In genomic region chr14:97704316-97704715, GRCh38 we compare ENCODE assay signal across 1 cellular context.
TF ChIP-seq lines count a peak whose summit lies in the region.

No MANE protein-coding gene starts in this region.

TF ChIP-seq in GM23338, 12 proteins besides CTCF, POLR2A, EP300 and RAD21 (continued from another document):
- TF ChIP-seq, protein P1, sequence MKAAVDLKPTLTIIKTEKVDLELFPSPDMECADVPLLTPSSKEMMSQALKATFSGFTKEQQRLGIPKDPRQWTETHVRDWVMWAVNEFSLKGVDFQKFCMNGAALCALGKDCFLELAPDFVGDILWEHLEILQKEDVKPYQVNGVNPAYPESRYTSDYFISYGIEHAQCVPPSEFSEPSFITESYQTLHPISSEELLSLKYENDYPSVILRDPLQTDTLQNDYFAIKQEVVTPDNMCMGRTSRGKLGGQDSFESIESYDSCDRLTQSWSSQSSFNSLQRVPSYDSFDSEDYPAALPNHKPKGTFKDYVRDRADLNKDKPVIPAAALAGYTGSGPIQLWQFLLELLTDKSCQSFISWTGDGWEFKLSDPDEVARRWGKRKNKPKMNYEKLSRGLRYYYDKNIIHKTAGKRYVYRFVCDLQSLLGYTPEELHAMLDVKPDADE (IDR thresholded peaks at IDR 0.05): 0 out of 2 replicates have a peak, but pooled peaks have one; percentile 26
- TF ChIP-seq EZH2phosphoT487 (IDR thresholded peaks at IDR 0.05; ENCODE audit: unreplicated experiment) (no peak), ZNF114 (CRISPR knock-in tag; IDR thresholded peaks at IDR 0.05) (no peak), ZNF331 (CRISPR knock-in tag; IDR thresholded peaks at IDR 0.05; ENCODE audit: low read depth) (no peak)
- TF ChIP-seq, protein P2, sequence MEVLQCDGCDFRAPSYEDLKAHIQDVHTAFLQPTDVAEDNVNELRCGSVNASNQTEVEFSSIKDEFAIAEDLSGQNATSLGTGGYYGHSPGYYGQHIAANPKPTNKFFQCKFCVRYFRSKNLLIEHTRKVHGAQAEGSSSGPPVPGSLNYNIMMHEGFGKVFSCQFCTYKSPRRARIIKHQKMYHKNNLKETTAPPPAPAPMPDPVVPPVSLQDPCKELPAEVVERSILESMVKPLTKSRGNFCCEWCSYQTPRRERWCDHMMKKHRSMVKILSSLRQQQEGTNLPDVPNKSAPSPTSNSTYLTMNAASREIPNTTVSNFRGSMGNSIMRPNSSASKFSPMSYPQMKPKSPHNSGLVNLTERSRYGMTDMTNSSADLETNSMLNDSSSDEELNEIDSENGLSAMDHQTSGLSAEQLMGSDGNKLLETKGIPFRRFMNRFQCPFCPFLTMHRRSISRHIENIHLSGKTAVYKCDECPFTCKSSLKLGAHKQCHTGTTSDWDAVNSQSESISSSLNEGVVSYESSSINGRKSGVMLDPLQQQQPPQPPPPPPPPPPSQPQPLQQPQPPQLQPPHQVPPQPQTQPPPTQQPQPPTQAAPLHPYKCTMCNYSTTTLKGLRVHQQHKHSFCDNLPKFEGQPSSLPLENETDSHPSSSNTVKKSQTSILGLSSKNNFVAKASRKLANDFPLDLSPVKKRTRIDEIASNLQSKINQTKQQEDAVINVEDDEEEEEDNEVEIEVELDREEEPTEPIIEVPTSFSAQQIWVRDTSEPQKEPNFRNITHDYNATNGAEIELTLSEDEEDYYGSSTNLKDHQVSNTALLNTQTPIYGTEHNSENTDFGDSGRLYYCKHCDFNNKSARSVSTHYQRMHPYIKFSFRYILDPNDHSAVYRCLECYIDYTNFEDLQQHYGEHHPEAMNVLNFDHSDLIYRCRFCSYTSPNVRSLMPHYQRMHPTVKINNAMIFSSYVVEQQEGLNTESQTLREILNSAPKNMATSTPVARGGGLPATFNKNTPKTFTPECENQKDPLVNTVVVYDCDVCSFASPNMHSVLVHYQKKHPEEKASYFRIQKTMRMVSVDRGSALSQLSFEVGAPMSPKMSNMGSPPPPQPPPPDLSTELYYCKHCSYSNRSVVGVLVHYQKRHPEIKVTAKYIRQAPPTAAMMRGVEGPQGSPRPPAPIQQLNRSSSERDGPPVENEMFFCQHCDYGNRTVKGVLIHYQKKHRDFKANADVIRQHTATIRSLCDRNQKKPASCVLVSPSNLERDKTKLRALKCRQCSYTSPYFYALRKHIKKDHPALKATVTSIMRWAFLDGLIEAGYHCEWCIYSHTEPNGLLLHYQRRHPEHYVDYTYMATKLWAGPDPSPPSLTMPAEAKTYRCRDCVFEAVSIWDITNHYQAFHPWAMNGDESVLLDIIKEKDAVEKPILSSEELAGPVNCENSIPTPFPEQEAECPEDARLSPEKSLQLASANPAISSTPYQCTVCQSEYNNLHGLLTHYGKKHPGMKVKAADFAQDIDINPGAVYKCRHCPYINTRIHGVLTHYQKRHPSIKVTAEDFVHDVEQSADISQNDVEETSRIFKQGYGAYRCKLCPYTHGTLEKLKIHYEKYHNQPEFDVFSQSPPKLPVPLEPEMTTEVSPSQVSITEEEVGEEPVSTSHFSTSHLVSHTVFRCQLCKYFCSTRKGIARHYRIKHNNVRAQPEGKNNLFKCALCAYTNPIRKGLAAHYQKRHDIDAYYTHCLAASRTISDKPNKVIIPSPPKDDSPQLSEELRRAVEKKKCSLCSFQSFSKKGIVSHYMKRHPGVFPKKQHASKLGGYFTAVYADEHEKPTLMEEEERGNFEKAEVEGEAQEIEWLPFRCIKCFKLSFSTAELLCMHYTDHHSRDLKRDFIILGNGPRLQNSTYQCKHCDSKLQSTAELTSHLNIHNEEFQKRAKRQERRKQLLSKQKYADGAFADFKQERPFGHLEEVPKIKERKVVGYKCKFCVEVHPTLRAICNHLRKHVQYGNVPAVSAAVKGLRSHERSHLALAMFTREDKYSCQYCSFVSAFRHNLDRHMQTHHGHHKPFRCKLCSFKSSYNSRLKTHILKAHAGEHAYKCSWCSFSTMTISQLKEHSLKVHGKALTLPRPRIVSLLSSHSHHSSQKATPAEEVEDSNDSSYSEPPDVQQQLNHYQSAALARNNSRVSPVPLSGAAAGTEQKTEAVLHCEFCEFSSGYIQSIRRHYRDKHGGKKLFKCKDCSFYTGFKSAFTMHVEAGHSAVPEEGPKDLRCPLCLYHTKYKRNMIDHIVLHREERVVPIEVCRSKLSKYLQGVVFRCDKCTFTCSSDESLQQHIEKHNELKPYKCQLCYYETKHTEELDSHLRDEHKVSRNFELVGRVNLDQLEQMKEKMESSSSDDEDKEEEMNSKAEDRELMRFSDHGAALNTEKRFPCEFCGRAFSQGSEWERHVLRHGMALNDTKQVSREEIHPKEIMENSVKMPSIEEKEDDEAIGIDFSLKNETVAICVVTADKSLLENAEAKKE (CRISPR knock-in tag; IDR thresholded peaks at IDR 0.05): no peak
